ENCODE assay signal across 12 cellular contexts in the genomic region with DNA sequence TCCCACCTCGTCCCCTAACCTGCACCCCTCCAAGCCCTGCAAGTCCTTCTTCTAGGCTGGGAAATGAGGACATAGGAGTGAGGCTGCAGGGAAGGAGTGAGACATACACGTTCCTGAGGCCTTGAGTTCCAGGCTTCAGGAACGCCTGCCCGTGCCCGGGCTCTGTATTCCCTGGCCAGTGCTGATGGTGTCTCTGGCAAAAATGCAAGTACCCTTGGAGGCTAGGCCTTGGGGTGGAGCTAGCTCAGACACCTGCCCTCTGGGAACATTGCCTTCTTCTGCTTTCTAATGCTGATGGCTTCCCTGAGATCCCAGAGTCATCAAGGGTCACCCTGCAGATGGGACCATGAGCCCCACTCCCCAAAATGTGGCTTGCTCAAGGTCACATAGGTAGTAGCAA.
DNase-seq lines count a peak whose midpoint lies in the region; ATAC-seq and TF ChIP-seq lines count a peak whose summit lies in the region.
"Had no signal": no experiment of that assay in that cellular context is flagged by ENCODE, and none has a peak within 500 bp of the region (broad histone marks: within the 10 kb centered on the region; RNA-seq: fewer than 3 reads in every experiment).

No MANE protein-coding gene starts in this region.

- no peaks in the 10 kb centered on the region for H3K9me3 Mint-ChIP-seq in memory B cell

- H3K27ac ChIP-seq in heart right ventricle (peak overlapping the region in 6 of 10 donors; percentile 1 to 50 (median 35)), WERI-Rb-1 (peak overlapping the region; percentile 93), transverse colon (peak overlapping the region in 3 of 4 donors; percentile 17 to 46 (median 27))

- TF ChIP-seq POLR2A in transverse colon (IDR thresholded peaks at IDR 0.05) (no peak), erythroblast (IDR thresholded peaks at IDR 0.05; ENCODE audit: low read length) (no peak)

- peak overlapping the region; percentile 86 for H3K27ac Mint-ChIP-seq in memory B cell

- H3K4me1 ChIP-seq in heart right ventricle (peaks cover 55 to 100% (median 82%) of the 10 kb centered on the region in 9 donors), transverse colon (peaks cover 29 to 47% (median 33%) of the 10 kb centered on the region in 4 donors)

- no peaks in the 10 kb centered on the region for H3K27me3 Mint-ChIP-seq in memory B cell

- H3K4me3 Mint-ChIP-seq in memory B cell = no peak overlapping the region

- no peak for TF ChIP-seq EP300 in transverse colon (IDR thresholded peaks at IDR 0.05; ENCODE audit: low read depth)

- H3K9me3 ChIP-seq in heart right ventricle = no peaks in the 10 kb centered on the region
- no peaks in the 10 kb centered on the region for H3K9me3 ChIP-seq in WERI-Rb-1 (ENCODE audit: severe bottlenecking)
- H3K9me3 ChIP-seq in transverse colon = no peaks in the 10 kb centered on the region

- DNase-seq in heart right ventricle = no peak
- DNase-seq in left cardiac atrium = no peak
- no peak for DNase-seq in WERI-Rb-1
- no peak for DNase-seq in memory B cell (ENCODE audit: low spot score in 2 of 2)
- no peak for DNase-seq in transverse colon
- DNase-seq in NCI-H2171 treated with DMSO at 0.1 percent for 48 hours (lab: John Stamatoyannopoulos, UW) = no peak
- DNase-seq in erythroblast (lab: John Stamatoyannopoulos, UW) = no peak
- DNase-seq in NCI-H524 treated with DMSO at 0.1 percent for 48 hours (lab: John Stamatoyannopoulos, UW) = no peak
- DNase-seq: mesenchymal stem cell; NCI-H2107; SIG-M5; stimulated activated CD4-positive, alpha-beta T cell treated with anti-CD3 and anti-CD28 coated beads, Interleukin-15, amount 100 ng/mL, for 24 hours had no signal

- ATAC-seq in heart right ventricle (no peak), left cardiac atrium (no peak), memory B cell (ENCODE audit: low read depth) (peak; percentile 8)

- intact Hi-C loops in heart right ventricle (cut with DNase I) = loop anchor here in 3 of 10 donors (5.0 to 10.0 kb wide), 2 partner anchors 54 to 131 kb away; no protein-coding TSS in a partner anchor
- intact Hi-C loops in left cardiac atrium (cut with DNase I) = loop anchor here in 1 of 2 donors (5.0 kb wide), 1 partner anchor 54 kb away; no protein-coding TSS in a partner anchor
- intact Hi-C loops in transverse colon (cut with DNase I; ENCODE audit: low total_unique reads) = no loop called here

- peaks cover 60% of the 10 kb centered on the region for H3K4me1 Mint-ChIP-seq in memory B cell

- H3K4me3 ChIP-seq in heart right ventricle (no peak overlapping the region), WERI-Rb-1 (ENCODE audit: low read depth, low read length) (no peak overlapping the region), transverse colon (no peak overlapping the region)

- no peaks in the 10 kb centered on the region for H3K27me3 ChIP-seq in heart right ventricle
- no peaks in the 10 kb centered on the region for H3K27me3 ChIP-seq in WERI-Rb-1 (ENCODE audit: insufficient read depth, low read depth, severe bottlenecking)
- no peaks in the 10 kb centered on the region for H3K27me3 ChIP-seq in transverse colon

- WGBS in heart right ventricle, 2 donors = 65 to 87% methylated on average over 5 of the region's 5 CpGs
- 81% methylated on average over 5 of the region's 5 CpGs; no CpG with 5 or more reads in 1 of the 2 donors for WGBS in transverse colon (ENCODE audit: low coverage in 1 of 2), 2 donors

- H3K36me3 ChIP-seq in heart right ventricle (no peaks in the 10 kb centered on the region), WERI-Rb-1 (no peaks in the 10 kb centered on the region), transverse colon (no peaks in the 10 kb centered on the region)

- in situ Hi-C loops in transverse colon (cut with MboI; ENCODE audit: low pct_ligation_motif_present in 1 of 4, low pct_unique_long_range_greater_than_20kb in 1 of 4, low sequenced_read_pairs in 3 of 4) = no loop called here

- peaks cover 2% of the 10 kb centered on the region for H3K36me3 Mint-ChIP-seq in memory B cell

- TF ChIP-seq CTCF in heart right ventricle (IDR thresholded peaks at IDR 0.05) (no peak), WERI-Rb-1 (IDR thresholded peaks at IDR 0.05; ENCODE audit: low read depth, low read length) (no peak), transverse colon (IDR thresholded peaks at IDR 0.05) (no peak)

Comparison
In these comparisons a context has a peak if more than half of its experiments do, and no peak if none do; other contexts are left out.
1. H3K27ac ChIP-seq: peak in every context shown above with its lines; median percentile 93 in WERI-Rb-1; 35 in heart right ventricle; 27 in transverse colon.